In genomic region chr19:33366917-33367316, GRCh38 we compare ENCODE assay signal across 28 cellular contexts.
"Had no signal": no experiment of that assay in that cellular context is flagged by ENCODE, and none has a peak within 500 bp of the region (broad histone marks: within the 10 kb centered on the region; RNA-seq: fewer than 3 reads in every experiment).

No MANE protein-coding gene starts in this region.

- H3K9me3 ChIP-seq: MG63 had no signal

- H3K36me3 ChIP-seq: brain microvascular endothelial cell, MG63 had no signal

- ATAC-seq: activated naive CD4-positive, alpha-beta T cell treated with anti-CD3 and anti-CD28 coated beads, Interleukin-2, amount 50 U/mL, for 72 hours; activated naive CD8-positive, alpha-beta T cell treated with anti-CD3 and anti-CD28 coated beads, Interleukin-2, amount 50 U/mL, for 24 hours; activated T-cell treated with anti-CD3 and anti-CD28 coated beads, Interleukin-2, amount 50 U/mL, for 4 hours; Right ventricle myocardium inferior; T-cell had no signal

- H3K27ac ChIP-seq: brain microvascular endothelial cell, SK-N-MC had no signal

- H3K27me3 ChIP-seq: MG63 had no signal

- DNase-seq: activated B cell treated with CpG ODN at 0.5 μM for 24 hours; activated CD4-positive, alpha-beta T cell treated with anti-CD3 and anti-CD28 coated beads for 1 hour; activated CD4-positive, alpha-beta T cell treated with anti-CD3 and anti-CD28 coated beads, Interleukin-2, amount 10 ng/mL, durations not matched to agents 24 days and 14 days; activated CD4-positive, alpha-beta T cell treated with anti-CD3 and anti-CD28 coated beads, Interleukin-2, amount 50 U/mL, for 48 hours; activated CD8-positive, alpha-beta memory T cell treated with anti-CD3 and anti-CD28 coated beads for 24 hours; activated effector memory CD4-positive, alpha-beta T cell treated with anti-CD3 and anti-CD28 coated beads, Interleukin-2, amount 50 U/mL, for 16 hours; activated naive CD4-positive, alpha-beta T cell treated with Interleukin-2 at 50 U/mL for 16 hours; activated naive CD8-positive, alpha-beta T cell treated with anti-CD3 and anti-CD28 coated beads, Interleukin-2, amount 50 U/mL, for 24 hours; activated T-cell treated with anti-CD3 and anti-CD28 coated beads, Interleukin-2, amount 50 U/mL, for 4 hours; amniotic stem cell; brain microvascular endothelial cell; caudate nucleus; MG63; NCI-H1048; NCI-H146; NCI-H1930; NCI-H2171; NCI-H2227 treated with DMSO at 0.1 percent for 48 hours; NCI-H446 treated with DMSO at 0.1 percent for 48 hours; NCI-H524 treated with DMSO at 0.1 percent for 48 hours; NCI-H82; RPMI8226; T-cell; T-helper 2 cell; T1000 had no signal

- H3K4me3 ChIP-seq: MG63, SK-N-MC had no signal
